In the genomic region with DNA sequence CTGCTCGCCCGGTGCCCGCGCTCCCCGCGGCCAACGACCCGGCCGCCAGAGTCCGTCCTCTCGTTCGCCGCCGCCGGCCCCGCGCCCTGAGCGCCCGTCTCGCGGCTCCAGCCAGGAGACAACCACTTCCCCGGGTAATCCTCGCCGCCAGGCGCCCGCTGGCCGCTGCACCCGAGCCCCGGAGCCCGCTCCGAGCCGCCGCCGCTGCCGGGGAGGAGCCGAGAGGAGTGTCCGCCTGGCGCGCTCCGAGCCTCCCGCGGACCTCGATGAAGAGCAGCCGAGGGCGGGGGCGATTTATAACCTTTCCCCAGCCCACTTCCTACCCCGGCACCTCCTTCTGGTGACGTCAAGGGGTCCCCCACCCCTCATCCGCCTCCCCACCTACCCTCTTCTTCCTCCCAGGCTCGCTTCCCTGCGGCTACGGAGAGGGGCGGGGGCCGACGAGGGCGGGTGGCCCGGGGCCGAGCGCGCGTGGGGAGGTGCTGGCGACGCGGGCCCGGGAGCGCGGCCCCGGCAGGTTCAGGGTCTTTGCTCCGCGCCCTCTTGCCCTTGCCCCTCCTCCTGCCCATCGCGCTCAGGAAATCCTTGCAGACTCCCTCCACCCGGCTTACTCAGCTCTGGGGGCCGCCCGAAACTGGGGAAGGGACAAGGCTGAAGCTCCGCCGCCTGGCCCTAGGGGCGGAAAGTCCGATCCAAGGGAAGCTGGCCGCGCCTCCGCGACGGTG, we compare ENCODE assay signal across 8 cellular contexts. TPM values are rescaled to one million over a fixed set of nuclear protein-coding genes. Genes with fewer than 3 reads are reported as not detected.
DNase-seq lines count a peak whose midpoint lies in the region; ATAC-seq and TF ChIP-seq lines count a peak whose summit lies in the region.

A gene with protein sequence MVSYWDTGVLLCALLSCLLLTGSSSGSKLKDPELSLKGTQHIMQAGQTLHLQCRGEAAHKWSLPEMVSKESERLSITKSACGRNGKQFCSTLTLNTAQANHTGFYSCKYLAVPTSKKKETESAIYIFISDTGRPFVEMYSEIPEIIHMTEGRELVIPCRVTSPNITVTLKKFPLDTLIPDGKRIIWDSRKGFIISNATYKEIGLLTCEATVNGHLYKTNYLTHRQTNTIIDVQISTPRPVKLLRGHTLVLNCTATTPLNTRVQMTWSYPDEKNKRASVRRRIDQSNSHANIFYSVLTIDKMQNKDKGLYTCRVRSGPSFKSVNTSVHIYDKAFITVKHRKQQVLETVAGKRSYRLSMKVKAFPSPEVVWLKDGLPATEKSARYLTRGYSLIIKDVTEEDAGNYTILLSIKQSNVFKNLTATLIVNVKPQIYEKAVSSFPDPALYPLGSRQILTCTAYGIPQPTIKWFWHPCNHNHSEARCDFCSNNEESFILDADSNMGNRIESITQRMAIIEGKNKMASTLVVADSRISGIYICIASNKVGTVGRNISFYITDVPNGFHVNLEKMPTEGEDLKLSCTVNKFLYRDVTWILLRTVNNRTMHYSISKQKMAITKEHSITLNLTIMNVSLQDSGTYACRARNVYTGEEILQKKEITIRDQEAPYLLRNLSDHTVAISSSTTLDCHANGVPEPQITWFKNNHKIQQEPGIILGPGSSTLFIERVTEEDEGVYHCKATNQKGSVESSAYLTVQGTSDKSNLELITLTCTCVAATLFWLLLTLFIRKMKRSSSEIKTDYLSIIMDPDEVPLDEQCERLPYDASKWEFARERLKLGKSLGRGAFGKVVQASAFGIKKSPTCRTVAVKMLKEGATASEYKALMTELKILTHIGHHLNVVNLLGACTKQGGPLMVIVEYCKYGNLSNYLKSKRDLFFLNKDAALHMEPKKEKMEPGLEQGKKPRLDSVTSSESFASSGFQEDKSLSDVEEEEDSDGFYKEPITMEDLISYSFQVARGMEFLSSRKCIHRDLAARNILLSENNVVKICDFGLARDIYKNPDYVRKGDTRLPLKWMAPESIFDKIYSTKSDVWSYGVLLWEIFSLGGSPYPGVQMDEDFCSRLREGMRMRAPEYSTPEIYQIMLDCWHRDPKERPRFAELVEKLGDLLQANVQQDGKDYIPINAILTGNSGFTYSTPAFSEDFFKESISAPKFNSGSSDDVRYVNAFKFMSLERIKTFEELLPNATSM (N-terminal part only) (minus strand): TSS at position 268 of the 725 bp plus-strand sequence. CDS start 285 bp downstream, outside the sequence.

- no peaks in the 10 kb centered on the region for H3K9me3 Mint-ChIP-seq in activated CD4-positive, alpha-beta memory T cell treated with anti-CD3 and anti-CD28 coated beads, Interleukin-2, amount 10 ng/mL, durations not matched to agents 7 days and 5 days
- H3K9me3 Mint-ChIP-seq in natural killer cell treated with Interleukin-12 subunit alpha and Interleukin-12 subunit beta and Interleukin-15 and Interleukin-18, amount 100 ng/mL, for 72 hours, result no peaks in the 10 kb centered on the region
- H3K9me3 Mint-ChIP-seq in type B pancreatic cell, result no peaks in the 10 kb centered on the region

- POLR2A ChIA-PET in AG04449 (lab: Yijun Ruan, JAX), result no interaction called here
- POLR2A ChIA-PET in activated CD4-positive, alpha-beta memory T cell treated with anti-CD3 and anti-CD28 coated beads, Interleukin-2, amount 10 ng/mL, durations not matched to agents 7 days and 5 days (lab: Charles Lee), result no interaction called here

- H3K27ac Mint-ChIP-seq in activated CD4-positive, alpha-beta memory T cell treated with anti-CD3 and anti-CD28 coated beads, Interleukin-2, amount 10 ng/mL, durations not matched to agents 7 days and 5 days, result no peak within 1 kb of the TSS
- no peak within 1 kb of the TSS for H3K27ac Mint-ChIP-seq in natural killer cell treated with Interleukin-12 subunit alpha and Interleukin-12 subunit beta and Interleukin-15 and Interleukin-18, amount 100 ng/mL, for 72 hours
- H3K27ac Mint-ChIP-seq in type B pancreatic cell, result peak within 1 kb of the TSS; percentile 27

- H3K27me3 Mint-ChIP-seq in activated CD4-positive, alpha-beta memory T cell treated with anti-CD3 and anti-CD28 coated beads, Interleukin-2, amount 10 ng/mL, durations not matched to agents 7 days and 5 days, result peaks cover 70% of the 10 kb centered on the region
- peaks cover 35 to 46% of the 10 kb centered on the region in 2 donors for H3K27me3 Mint-ChIP-seq in natural killer cell treated with Interleukin-12 subunit alpha and Interleukin-12 subunit beta and Interleukin-15 and Interleukin-18, amount 100 ng/mL, for 72 hours
- H3K27me3 Mint-ChIP-seq in type B pancreatic cell, result peaks cover 91% of the 10 kb centered on the region

- peak; percentile 36 for ATAC-seq in GM19463 (IDR thresholded peaks at IDR 0.05; ENCODE audit: unreplicated experiment)
- peak; percentile 39 to 61 for ATAC-seq in natural killer cell treated with Interleukin-12 subunit alpha and Interleukin-12 subunit beta and Interleukin-15 and Interleukin-18, amount 100 ng/mL, for 72 hours

- DNase-seq in AG04449 (ENCODE audit: low read depth, low spot score), result no peak
- peak; percentile 22 for DNase-seq in activated CD4-positive, alpha-beta memory T cell treated with anti-CD3 and anti-CD28 coated beads, Interleukin-2, amount 10 ng/mL, durations not matched to agents 7 days and 5 days
- DNase-seq in fibroblast of pulmonary artery (ENCODE audit: low read depth), result peak; percentile 46
- no peak for DNase-seq in natural killer cell treated with Interleukin-12 subunit alpha and Interleukin-12 subunit beta and Interleukin-15 and Interleukin-18, amount 100 ng/mL, for 72 hours (ENCODE audit: low spot score)
- DNase-seq in type B pancreatic cell (ENCODE audit: extremely low spot score, unreplicated experiment), result peak; percentile 71
- DNase-seq in GM19238 (ENCODE audit: insufficient read length, low spot score), result no peak
- no peak for DNase-seq in HK-2 (ENCODE audit: unreplicated experiment)

- CTCF ChIA-PET in AG04449 (lab: Yijun Ruan, JAX), result interaction anchor here (1.7 kb wide), 1 partner anchor 13 kb away, joined by 4 read pairs; no protein-coding TSS in a partner anchor
- CTCF ChIA-PET in activated CD4-positive, alpha-beta memory T cell treated with anti-CD3 and anti-CD28 coated beads, Interleukin-2, amount 10 ng/mL, durations not matched to agents 7 days and 5 days (lab: Charles Lee), result no interaction called here

- peak within 1 kb of the TSS; percentile 64 for H3K4me3 ChIP-seq in AG04449 (ENCODE audit: low read depth, low read length)
- peak within 1 kb of the TSS; percentile 66 for H3K4me3 ChIP-seq in fibroblast of pulmonary artery (replicated peaks; ENCODE audit: low read depth, low read length)

- TF ChIP-seq CTCF in AG04449 (IDR thresholded peaks at IDR 0.05; ENCODE audit: insufficient read depth, low read length, missing control alignments) (no peak), fibroblast of pulmonary artery (IDR thresholded peaks at IDR 0.05; ENCODE audit: low read length, missing control alignments) (no peak), type B pancreatic cell (conservative IDR thresholded peaks at IDR 0.05) (no peak)

- peak within 1 kb of the TSS; percentile 51 for H3K4me3 Mint-ChIP-seq in activated CD4-positive, alpha-beta memory T cell treated with anti-CD3 and anti-CD28 coated beads, Interleukin-2, amount 10 ng/mL, durations not matched to agents 7 days and 5 days
- H3K4me3 Mint-ChIP-seq in natural killer cell treated with Interleukin-12 subunit alpha and Interleukin-12 subunit beta and Interleukin-15 and Interleukin-18, amount 100 ng/mL, for 72 hours, result peak within 1 kb of the TSS; percentile 12
- H3K4me3 Mint-ChIP-seq in type B pancreatic cell, result peak within 1 kb of the TSS; percentile 73

- no peaks in the 10 kb centered on the region for H3K36me3 Mint-ChIP-seq in activated CD4-positive, alpha-beta memory T cell treated with anti-CD3 and anti-CD28 coated beads, Interleukin-2, amount 10 ng/mL, durations not matched to agents 7 days and 5 days (ENCODE audit: low read depth)
- H3K36me3 Mint-ChIP-seq in natural killer cell treated with Interleukin-12 subunit alpha and Interleukin-12 subunit beta and Interleukin-15 and Interleukin-18, amount 100 ng/mL, for 72 hours, result no peaks in the 10 kb centered on the region
- H3K36me3 Mint-ChIP-seq in type B pancreatic cell, result no peaks in the 10 kb centered on the region

- peaks cover 17% of the 10 kb centered on the region for H3K4me1 Mint-ChIP-seq in activated CD4-positive, alpha-beta memory T cell treated with anti-CD3 and anti-CD28 coated beads, Interleukin-2, amount 10 ng/mL, durations not matched to agents 7 days and 5 days
- H3K4me1 Mint-ChIP-seq in natural killer cell treated with Interleukin-12 subunit alpha and Interleukin-12 subunit beta and Interleukin-15 and Interleukin-18, amount 100 ng/mL, for 72 hours (ENCODE audit: low read depth in 2 of 2), result peaks cover 0 to 8% of the 10 kb centered on the region in 2 donors
- no peaks in the 10 kb centered on the region for H3K4me1 Mint-ChIP-seq in type B pancreatic cell (ENCODE audit: unreplicated experiment)

RNA-seq across cellular contexts. Expression of the gene that starts here (rescaled TPM):
- total RNA-seq in activated CD4-positive, alpha-beta memory T cell treated with anti-CD3 and anti-CD28 coated beads, Interleukin-2, amount 10 ng/mL, durations not matched to agents 7 days and 5 days, result 1 to 10 TPM; 2.0 to 2.5 TPM
- total RNA-seq in natural killer cell treated with Interleukin-12 subunit alpha and Interleukin-12 subunit beta and Interleukin-15 and Interleukin-18, amount 100 ng/mL, for 72 hours, result 1 to 10 TPM; 1.3 to 1.6 TPM
- total RNA-seq in type B pancreatic cell (ENCODE audit: low replicate concordance), result 0.79 and 1.3 TPM in 2 replicates

Comparison
In these comparisons a context has a peak if more than half of its experiments do, and no peak if none do; other contexts are left out.
1. DNase-seq: peak in activated CD4-positive, alpha-beta memory T cell treated with anti-CD3 and anti-CD28 coated beads, Interleukin-2, amount 10 ng/mL, durations not matched to agents 7 days and 5 days (single experiment), fibroblast of pulmonary artery (single experiment) and type B pancreatic cell (single experiment); none in AG04449 (single experiment), natural killer cell treated with Interleukin-12 subunit alpha and Interleukin-12 subunit beta and Interleukin-15 and Interleukin-18, amount 100 ng/mL, for 72 hours (single experiment), GM19238 (single experiment) and HK-2 (single experiment).
2. H3K4me3 Mint-ChIP-seq: peak in every context shown above with its lines; median percentile 73 in type B pancreatic cell; 51 in activated CD4-positive, alpha-beta memory T cell treated with anti-CD3 and anti-CD28 coated beads, Interleukin-2, amount 10 ng/mL, durations not matched to agents 7 days and 5 days; 12 in natural killer cell treated with Interleukin-12 subunit alpha and Interleukin-12 subunit beta and Interleukin-15 and Interleukin-18, amount 100 ng/mL, for 72 hours.